Comparison of ENCODE assay signal across 8 cellular contexts in genomic region chr14:102304611-102305506, GRCh38. TPM values are rescaled to one million over a fixed set of nuclear protein-coding genes. Genes with fewer than 3 reads are reported as not detected.
A peak's percentile ranks its signal among the peaks of the same experiment; 100 is the strongest.
DNase-seq lines count a peak whose midpoint lies in the region; ATAC-seq, FAIRE-seq and TF ChIP-seq lines count a peak whose summit lies in the region.

A gene with protein sequence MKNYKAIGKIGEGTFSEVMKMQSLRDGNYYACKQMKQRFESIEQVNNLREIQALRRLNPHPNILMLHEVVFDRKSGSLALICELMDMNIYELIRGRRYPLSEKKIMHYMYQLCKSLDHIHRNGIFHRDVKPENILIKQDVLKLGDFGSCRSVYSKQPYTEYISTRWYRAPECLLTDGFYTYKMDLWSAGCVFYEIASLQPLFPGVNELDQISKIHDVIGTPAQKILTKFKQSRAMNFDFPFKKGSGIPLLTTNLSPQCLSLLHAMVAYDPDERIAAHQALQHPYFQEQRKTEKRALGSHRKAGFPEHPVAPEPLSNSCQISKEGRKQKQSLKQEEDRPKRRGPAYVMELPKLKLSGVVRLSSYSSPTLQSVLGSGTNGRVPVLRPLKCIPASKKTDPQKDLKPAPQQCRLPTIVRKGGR (minus strand): TSS chr14:102305164. CDS start chr14:102304968, 196 bp downstream.

- H3K36me3 ChIP-seq in IMR-90 (ENCODE audit: control insufficient read depth, insufficient read depth, low read length) (no peaks in the 10 kb centered on the region), OCI-LY7 (ENCODE audit: insufficient read depth, low read length) (no peaks in the 10 kb centered on the region)

- H4K8ac ChIP-seq in IMR-90 (ENCODE audit: low read depth in 2 of 2, low read length in 2 of 2): peak within 1 kb of the TSS in 1 of 2 experiments; percentile 86; a peak in 1 of 4 replicates

- no peak within 1 kb of the TSS for H3K18ac ChIP-seq in IMR-90 (ENCODE audit: low read depth, low read length)

- no peak for TF ChIP-seq CTCF in D721Med (IDR thresholded peaks at IDR 0.05; ENCODE audit: insufficient read depth, missing control alignments)
- TF ChIP-seq CTCF in IMR-90 (conservative IDR thresholded peaks at IDR 0.05; ENCODE audit: low read depth, low read length): no peak
- TF ChIP-seq CTCF in OCI-LY7 (conservative IDR thresholded peaks at IDR 0.05; ENCODE audit: low read length): no peak
- no peak for TF ChIP-seq CTCF in epithelial cell of esophagus (IDR thresholded peaks at IDR 0.05; ENCODE audit: insufficient read depth, low read depth, low read length, missing control alignments)

- no peaks in the 10 kb centered on the region for H3K9me2 ChIP-seq in OCI-LY7 (ENCODE audit: insufficient read depth, low read length)

- WGBS in IMR-90 (ENCODE audit: extremely low coverage in 2 of 2, insufficient read length in 1 of 2), 2 experiments: 0% methylated on average over 27 of the region's 53 CpGs; no CpG with 5 or more reads in 1 of the 2 experiments

- 0 out of 2 replicates have a peak within 1 kb of the TSS, but pooled peaks have one; percentile 19 for H3K4ac ChIP-seq in IMR-90 (ENCODE audit: low read depth, low read length)

- H3K27ac ChIP-seq in IMR-90 (ENCODE audit: insufficient read depth, low read length) (peak within 1 kb of the TSS; percentile 24; the same call in 1 of the 2 replicates), OCI-LY7 (ENCODE audit: low read depth, low read length, poor library complexity, severe bottlenecking) (no peak within 1 kb of the TSS)

- H3K56ac ChIP-seq in IMR-90 (ENCODE audit: extremely low read depth, insufficient read depth, low read length): 0 out of 2 replicates have a peak within 1 kb of the TSS, but pooled peaks have one; percentile 20

- H4K5ac ChIP-seq in IMR-90 (ENCODE audit: low read depth, low read length): no peak within 1 kb of the TSS

- 0 out of 2 replicates have a peak, but pooled peaks have one; percentile 43 for TF ChIP-seq POLR2A in IMR-90 (IDR thresholded peaks at IDR 0.05; ENCODE audit: low read depth, low read length)

- in situ Hi-C loops in IMR-90 (cut with MboI; ENCODE audit: low sequenced_read_pairs): loop anchor here (25.0 kb wide), 3 partner anchors 218 to 543 kb away; partner anchors contain the start of genes DYNC1H1, HSP90AA1 and PPP2R5C

- POLR2A ChIA-PET in IMR-90 (lab: Charles Lee; ENCODE audit: unreplicated experiment) (interaction anchor here (0.6 to 0.9 kb wide), 2 partner anchors 10 to 229 kb away, joined by 3 to 4 read pairs; no protein-coding TSS in a partner anchor), OCI-LY7 (lab: Charles Lee) (interaction anchor here (0.5 to 1.8 kb wide), 12 partner anchors 9 to 730 kb away, joined by 3 to 7 read pairs (median 4); partner anchors contain the start of gene ZNF839)

- no peak for FAIRE-seq in D721Med (lab: Jason Lieb, UNC)

- no peaks in the 10 kb centered on the region for H3K27me3 ChIP-seq in IMR-90 (ENCODE audit: control insufficient read depth, insufficient read depth, low read length)

- H2AK5ac ChIP-seq in IMR-90 (ENCODE audit: low read depth, low read length): no peak within 1 kb of the TSS

- DNase-seq in D721Med (ENCODE audit: insufficient read length, low spot score) (peak; percentile 94), IMR-90 (peak; percentile 95), OCI-LY7 (ENCODE audit: low spot score) (peak; percentile 94), activated T-cell treated with anti-CD3 and anti-CD28 coated beads for 4 hours (peak; percentile 96), epithelial cell of esophagus (ENCODE audit: low read depth) (peak; percentile 95), middle frontal gyrus (ENCODE audit: extremely low spot score, low spot score) (peak; percentile 96)
- peak; percentile 94 to 97 for DNase-seq in stimulated activated CD8-positive, alpha-beta memory T cell treated with anti-CD3 and anti-CD28 coated beads, Interleukin-2, amount 100 ng/mL, for 1 hour (ENCODE audit: low read depth in 2 of 2)

- peak within 1 kb of the TSS; percentile 58 for H2BK5ac ChIP-seq in IMR-90 (ENCODE audit: low read depth, low read length, poor library complexity, severe bottlenecking)

- H2BK15ac ChIP-seq in IMR-90 (ENCODE audit: low read depth, low read length): no peak within 1 kb of the TSS

- BruUV-seq in IMR-90 (replicated peaks; lab: Mats Ljungman, UMichigan) (no TSS peak), OCI-LY7 (replicated peaks; lab: Mats Ljungman, UMichigan) (no TSS peak)

- H3K79me2 ChIP-seq in OCI-LY7 (ENCODE audit: insufficient read depth, low read depth, low read length): no peaks in the 10 kb centered on the region

- CTCF ChIA-PET in IMR-90 (lab: Yijun Ruan, JAX): interaction anchor here (1.5 kb wide), 1 partner anchor 9 kb away, joined by 5 read pairs; no protein-coding TSS in a partner anchor
- CTCF ChIA-PET in OCI-LY7 (lab: Charles Lee; ENCODE audit: unreplicated experiment): no interaction called here

- H2BK120ac ChIP-seq in IMR-90 (ENCODE audit: low read depth, low read length): no peak within 1 kb of the TSS

- H2BK20ac ChIP-seq in IMR-90 (ENCODE audit: low read depth, low read length): no peak within 1 kb of the TSS

- H3K79me1 ChIP-seq in IMR-90 (ENCODE audit: low read depth in 1 of 2, low read length in 2 of 2): peaks cover 3 to 4% of the 10 kb centered on the region in 2 experiments; a peak in 1 of 4 replicates

- no peaks in the 10 kb centered on the region for H3K4me1 ChIP-seq in IMR-90 (ENCODE audit: control insufficient read depth, insufficient read depth, low read length)
- peaks cover 6% of the 10 kb centered on the region for H3K4me1 ChIP-seq in OCI-LY7 (ENCODE audit: insufficient read depth, low read length, poor library complexity, severe bottlenecking)

- ATAC-seq in GM21576 (IDR thresholded peaks at IDR 0.05; ENCODE audit: unreplicated experiment): peak; percentile 86
- ATAC-seq in IMR-90 (ENCODE audit: low read depth): peak; percentile 98

- no peak within 1 kb of the TSS for H3K23ac ChIP-seq in IMR-90 (ENCODE audit: low read depth, low read length)

- no peak for TF ChIP-seq RAD21 in IMR-90 (IDR thresholded peaks at IDR 0.05; ENCODE audit: low read length)

- H3K4me2 ChIP-seq in IMR-90 (ENCODE audit: low read depth, low read length) (peak within 1 kb of the TSS; percentile 66), OCI-LY7 (ENCODE audit: low read length) (peak within 1 kb of the TSS; percentile 72)

- dilution Hi-C loops in IMR-90 (cut with HindIII; ENCODE audit: low sequenced_read_pairs, unreplicated experiment): no loop called here

- peak within 1 kb of the TSS; percentile 60 for H2AK9ac ChIP-seq in IMR-90 (replicated peaks; ENCODE audit: low read depth, low read length, poor library complexity)

- peak within 1 kb of the TSS; percentile 60 for H3K9ac ChIP-seq in IMR-90 (ENCODE audit: low read depth, low read length)

- H2AFZ ChIP-seq in IMR-90 (replicated peaks; ENCODE audit: low read length, poor library complexity) (peak within 1 kb of the TSS; percentile 98), OCI-LY7 (ENCODE audit: low read length) (peak within 1 kb of the TSS; percentile 81)

- H3K4me3 ChIP-seq in IMR-90 (ENCODE audit: insufficient read depth, low read depth, low read length) (peak within 1 kb of the TSS; percentile 79), OCI-LY7 (ENCODE audit: low read depth, low read length, poor library complexity, severe bottlenecking) (peak within 1 kb of the TSS; percentile 76), epithelial cell of esophagus (ENCODE audit: low read length) (peak within 1 kb of the TSS; percentile 91)

- H4K20me1 ChIP-seq in IMR-90 (ENCODE audit: insufficient read depth, low read length) (no peaks in the 10 kb centered on the region), OCI-LY7 (ENCODE audit: insufficient read depth, low read length) (no peaks in the 10 kb centered on the region)

- H3K14ac ChIP-seq in IMR-90 (replicated peaks; ENCODE audit: low read depth, low read length): 0 out of 2 replicates have a peak within 1 kb of the TSS, but pooled peaks have one; percentile 69

- intact Hi-C loops in IMR-90 (cut with micrococcal nuclease): loop anchor here (2.0 kb wide), 1 partner anchor 70 kb away; no protein-coding TSS in a partner anchor
- intact Hi-C loops in OCI-LY7 (cut with micrococcal nuclease; ENCODE audit: unreplicated experiment): loop anchor here (1.0 kb wide), 1 partner anchor 11 kb away; no protein-coding TSS in a partner anchor

- 0 out of 2 replicates have a peak within 1 kb of the TSS, but pooled peaks have one; percentile 26 for H4K91ac ChIP-seq in IMR-90 (ENCODE audit: insufficient read depth, low read depth, low read length)

- no peaks in the 10 kb centered on the region for H3K9me1 ChIP-seq in IMR-90 (ENCODE audit: insufficient read depth, low read length)

- H3K9me3 ChIP-seq in IMR-90 (ENCODE audit: control insufficient read depth, insufficient read depth, low read length) (no peaks in the 10 kb centered on the region), OCI-LY7 (ENCODE audit: low read length) (no peaks in the 10 kb centered on the region)

TF ChIP-seq in IMR-90, 13 proteins besides CTCF, POLR2A, EP300 and RAD21 (continues in another document):
- TF ChIP-seq ELK1 (IDR thresholded peaks at IDR 0.05; ENCODE audit: borderline replicate concordance, low read depth, low read length): no peak
- no peak for TF ChIP-seq MAFK (IDR thresholded peaks at IDR 0.05; ENCODE audit: low read depth, low read length)
- TF ChIP-seq MXI1 (IDR thresholded peaks at IDR 0.05; ENCODE audit: borderline replicate concordance, low read depth, low read length): peak; percentile 82; the same call in 1 of the 2 replicates
- TF ChIP-seq RCOR1 (IDR thresholded peaks at IDR 0.05; ENCODE audit: insufficient replicate concordance, low read length): no peak
- no peak for TF ChIP-seq NFE2L2 (IDR thresholded peaks at IDR 0.05; ENCODE audit: low read depth, low read length)
- no peak for TF ChIP-seq RFX5 (IDR thresholded peaks at IDR 0.05; ENCODE audit: low read depth, low read length)
- no peak for TF ChIP-seq CEBPB (IDR thresholded peaks at IDR 0.05; ENCODE audit: low read depth, low read length)

RNA-seq across cellular contexts. Expression of the gene that starts here (rescaled TPM):
- 16.8 and 24.4 TPM in 2 replicates for total RNA-seq in IMR-90 (2012; rRNA removed)
- polyA plus RNA-seq in IMR-90 (2012; rRNA removed): 48.1 and 48.5 TPM in 2 replicates
- polyA plus RNA-seq in IMR-90 (2012; cell fraction: cytosol; rRNA removed): 22.5 and 28.2 TPM in 2 replicates
- 188 and 260 TPM in 2 replicates for polyA plus RNA-seq in IMR-90 (2012; cell fraction: nucleus; rRNA removed; ENCODE audit: low replicate concordance)
- 3.7 and 4.0 TPM in 2 replicates for total RNA-seq in OCI-LY7 (2014; rRNA removed; shearing (Covaris generic))
- 2.2 and 4.3 TPM in 2 replicates for total RNA-seq in OCI-LY7 (2022)
